Comparison of ENCODE assay signal across 1 cellular context in genomic region chr4:152112887-152113286, GRCh38.
TF ChIP-seq lines count a peak whose summit lies in the region.

No MANE protein-coding gene starts in this region.

TF ChIP-seq in SK-N-SH, 30 proteins besides CTCF, POLR2A, EP300 and RAD21 (continued from another document):
- no peak for TF ChIP-seq TAF1 (IDR thresholded peaks at IDR 0.05; ENCODE audit: borderline replicate concordance, low read depth, low read length)
- TF ChIP-seq GABPA (IDR thresholded peaks at IDR 0.05; ENCODE audit: low read depth), result no peak
